Comparison of ENCODE assay signal across 22 cellular contexts in genomic region chr13:111279253-111279652, GRCh38. TPM values are rescaled to one million over a fixed set of nuclear protein-coding genes. Genes with fewer than 3 reads are reported as not detected.
"Had no signal": no experiment of that assay in that cellular context is flagged by ENCODE, and none has a peak within 500 bp of the region (broad histone marks: within the 10 kb centered on the region; RNA-seq: fewer than 3 reads in every experiment).

No MANE protein-coding gene starts in this region.

- H3K27me3 ChIP-seq: adrenal gland, foreskin keratinocyte, neutrophil, tibial nerve had no signal

- H3K4me1 ChIP-seq: parathyroid adenoma had no signal

- H3K27me3 Mint-ChIP-seq: activated naive CD4-positive, alpha-beta T cell treated with anti-CD3 and anti-CD28 coated beads, Interleukin-2, amount 50 U/mL, for 24 hours; brain had no signal

- H3K27ac ChIP-seq: adrenal gland, epithelial cell of prostate, foreskin keratinocyte, neutrophil, parathyroid adenoma, skin epidermis had no signal

- H3K9me3 Mint-ChIP-seq: activated naive CD4-positive, alpha-beta T cell treated with anti-CD3 and anti-CD28 coated beads, Interleukin-2, amount 50 U/mL, for 24 hours; brain; natural killer cell had no signal

- H3K9me3 ChIP-seq: adrenal gland, neutrophil, tibial nerve had no signal

- H3K27ac Mint-ChIP-seq: activated naive CD4-positive, alpha-beta T cell treated with anti-CD3 and anti-CD28 coated beads, Interleukin-2, amount 50 U/mL, for 24 hours; natural killer cell had no signal

- ATAC-seq: foreskin keratinocyte; natural killer cell; stimulated activated naive CD8-positive, alpha-beta T cell treated with anti-CD3 and anti-CD28 coated beads, Interleukin-15, Interleukin-2, amounts not matched to agents 100 U/mL and 50 U/mL, for 24 hours had no signal

- H3K4me1 Mint-ChIP-seq: natural killer cell had no signal

- H3K4me3 Mint-ChIP-seq: activated naive CD4-positive, alpha-beta T cell treated with anti-CD3 and anti-CD28 coated beads, Interleukin-2, amount 50 U/mL, for 24 hours; brain; natural killer cell had no signal

- H3K4me3 ChIP-seq: adrenal gland, skin epidermis, tibial nerve had no signal

- DNase-seq: activated CD4-positive, alpha-beta T cell treated with anti-CD3 and anti-CD28 coated beads, Interleukin-2, amount 50 U/mL, for 48 hours; activated gamma-delta T cell; cerebellar nuclear complex; dermis blood vessel endothelial cell; foreskin keratinocyte; glutamatergic neuron; mesendoderm; natural killer cell; stimulated activated naive CD8-positive, alpha-beta T cell treated with anti-CD3 and anti-CD28 coated beads, Interleukin-15, Interleukin-2, amounts not matched to agents 100 U/mL and 50 U/mL, for 24 hours; substantia nigra; SW 1271 had no signal

RNA-seq across cellular contexts. Expression of gene TEX29, which starts 41.2 kb away (rescaled TPM):
- total RNA-seq: foreskin keratinocyte, kidney epithelial cell, lower leg skin, natural killer cell, renal cortical epithelial cell had no signal
